20 cellular contexts compared by ENCODE assay signal in genomic region chr9:36864491-36865410, GRCh38.
DNase-seq lines count a peak whose midpoint lies in the region; ATAC-seq and TF ChIP-seq lines count a peak whose summit lies in the region.
"Had no signal": no experiment of that assay in that cellular context is flagged by ENCODE, and none has a peak within 500 bp of the region (broad histone marks: within the 10 kb centered on the region; RNA-seq: fewer than 3 reads in every experiment).

No MANE protein-coding gene starts in this region.

- no peak overlapping the region for H3K27ac ChIP-seq in sigmoid colon
- H3K27ac ChIP-seq: 22Rv1, C4-2B, testis had no signal

- H3K9ac ChIP-seq in NT2/D1 (ENCODE audit: insufficient read length, low read depth), result peak overlapping the region; percentile 52

- WGBS in sigmoid colon, 2 donors, result 83 to 89% methylated on average over 31 of the region's 31 CpGs

- no peak overlapping the region for H3K4me3 ChIP-seq in NT2/D1 (ENCODE audit: insufficient read length, low read depth)
- H3K4me3 ChIP-seq in sigmoid colon, result no peak overlapping the region
- H3K4me3 ChIP-seq: testis had no signal

- no peak for TF ChIP-seq EP300 in sigmoid colon (IDR thresholded peaks at IDR 0.05)

- H3K9me3 ChIP-seq in NT2/D1 (ENCODE audit: insufficient read depth, low read length) (no peaks in the 10 kb centered on the region), sigmoid colon (no peaks in the 10 kb centered on the region)
- H3K9me3 ChIP-seq: testis had no signal

- H3K4me1 ChIP-seq in NT2/D1 (ENCODE audit: insufficient read depth, insufficient read length) (peaks cover 12% of the 10 kb centered on the region), sigmoid colon (no peaks in the 10 kb centered on the region)
- H3K4me1 ChIP-seq: testis had no signal

- H3K27me3 ChIP-seq in NT2/D1 (ENCODE audit: insufficient read depth, insufficient read length), result peaks cover 49% of the 10 kb centered on the region
- peaks cover 0 to 13% (median 7%) of the 10 kb centered on the region in 3 donors for H3K27me3 ChIP-seq in sigmoid colon
- H3K27me3 ChIP-seq: testis had no signal

- DNase-seq in NCI-H1105 (lab: John Stamatoyannopoulos, UW), result peak; percentile 3
- DNase-seq in NCI-H1105 treated with DMSO at 0.1 percent for 48 hours (lab: John Stamatoyannopoulos, UW), result no peak
- DNase-seq in NT2/D1 (ENCODE audit: low read depth, low spot score), result peak; percentile 66
- DNase-seq in iPS-NIHi11 (ENCODE audit: low spot score), result peak; percentile 68
- peak; percentile 53 for DNase-seq in sigmoid colon
- no peak for DNase-seq in left colon
- DNase-seq in AML-193 (lab: John Stamatoyannopoulos, UW), result no peak
- DNase-seq: activated CD4-positive, alpha-beta T cell treated with anti-CD3 and anti-CD28 coated beads for 36 hours; activated naive CD8-positive, alpha-beta T cell treated with anti-CD3 and anti-CD28 coated beads, Interleukin-2, amount 50 U/mL, for 24 hours; immature natural killer cell; mammary epithelial cell; MM.1S; NCI-H2029; NCI-H524 treated with DMSO at 0.1 percent for 48 hours; testis had no signal

- no peak for TF ChIP-seq POLR2A in sigmoid colon (IDR thresholded peaks at IDR 0.05)

- intact Hi-C loops in sigmoid colon (cut with DNase I) (no loop called here), left colon (cut with DNase I, micrococcal nuclease) (no loop called here)

- H3K36me3 ChIP-seq in NT2/D1 (ENCODE audit: insufficient read depth, insufficient read length, low read length) (no peaks in the 10 kb centered on the region), sigmoid colon (no peaks in the 10 kb centered on the region)

- TF ChIP-seq CTCF in sigmoid colon (IDR thresholded peaks at IDR 0.05), result no peak

- ATAC-seq in GM21367 (IDR thresholded peaks at IDR 0.05; ENCODE audit: unreplicated experiment), result no peak
- no peak for ATAC-seq in left colon
- ATAC-seq: activated CD4-positive, alpha-beta T cell treated with anti-CD3 and anti-CD28 coated beads for 36 hours; activated naive CD8-positive, alpha-beta T cell treated with anti-CD3 and anti-CD28 coated beads, Interleukin-2, amount 50 U/mL, for 24 hours; natural killer cell treated with Interleukin-12 subunit alpha and Interleukin-12 subunit beta and Interleukin-15 and Interleukin-18, amount 100 ng/mL, for 72 hours; SK-N-SH treated with all-trans-retinoic acid at 6 μM for 48 hours had no signal

Comparison
In these comparisons a context has a peak if more than half of its experiments do, and no peak if none do; other contexts are left out.
1. DNase-seq: peak in NCI-H1105 (single experiment), NT2/D1 (single experiment), iPS-NIHi11 (single experiment) and sigmoid colon (single experiment); none in NCI-H1105 treated with DMSO at 0.1 percent for 48 hours (single experiment), left colon (0 of 2) and AML-193 (0 of 2).